In genomic region chr13:30466358-30466714, GRCh38 we compare ENCODE assay signal across 8 cellular contexts. TPM values are rescaled to one million over a fixed set of nuclear protein-coding genes. Genes with fewer than 3 reads are reported as not detected.
A peak's percentile ranks its signal among the peaks of the same experiment; 100 is the strongest.
DNase-seq lines count a peak whose midpoint lies in the region; ATAC-seq and TF ChIP-seq lines count a peak whose summit lies in the region.

No MANE protein-coding gene starts in this region.

- H3K9me3 ChIP-seq in duodenal mucosa (ENCODE audit: control insufficient read depth in 1 of 2, low read length in 2 of 2) = no peaks in the 10 kb centered on the region

- peaks cover 27% of the 10 kb centered on the region for H3K4me1 Mint-ChIP-seq in T-helper 1 cell treated with Interleukin-12 subunit alpha and Interleukin-12 subunit beta and Interleukin-4 antibody, amounts not matched to agents 30 μg/mL and 1 μg/mL, for 36 hours (ENCODE audit: low read depth)

- H3K27ac Mint-ChIP-seq in T-helper 1 cell treated with Interleukin-12 subunit alpha and Interleukin-12 subunit beta and Interleukin-4 antibody, amounts not matched to agents 30 μg/mL and 1 μg/mL, for 36 hours = peak overlapping the region; percentile 99

- H3K36me3 Mint-ChIP-seq in T-helper 1 cell treated with Interleukin-12 subunit alpha and Interleukin-12 subunit beta and Interleukin-4 antibody, amounts not matched to agents 30 μg/mL and 1 μg/mL, for 36 hours (ENCODE audit: low read depth) = peaks cover 28% of the 10 kb centered on the region

- H3K36me3 ChIP-seq in duodenal mucosa (ENCODE audit: control insufficient read depth in 1 of 2, insufficient read depth in 2 of 2, low read length in 2 of 2) = peaks cover 11 to 16% of the 10 kb centered on the region in 2 donors

- H3K27ac ChIP-seq in duodenal mucosa (ENCODE audit: low read depth, low read length) = no peak overlapping the region

- H3K9ac ChIP-seq in duodenal mucosa (ENCODE audit: low read depth in 1 of 2, low read length in 2 of 2) = peak overlapping the region in 1 of 2 donors; percentile 9

- no peak for ATAC-seq in HG02642 (IDR thresholded peaks at IDR 0.05; ENCODE audit: poor library complexity, unreplicated experiment)

- no peaks in the 10 kb centered on the region for H3K27me3 ChIP-seq in duodenal mucosa (ENCODE audit: control insufficient read depth in 1 of 2, insufficient read depth in 2 of 2, low read length in 2 of 2)

- no peak for DNase-seq in T-helper 1 cell
- peak; percentile 58 for DNase-seq in NCI-H69 (lab: John Stamatoyannopoulos, UW)
- no peak for DNase-seq in retinal pigment epithelial cell (ENCODE audit: low read depth)
- no peak for DNase-seq in COLO829 (ENCODE audit: low spot score)
- DNase-seq in H4 (ENCODE audit: low spot score) = no peak

- no peak for TF ChIP-seq CTCF in retinal pigment epithelial cell (conservative IDR thresholded peaks at IDR 0.05; ENCODE audit: low read depth, low read length)

- H3K9me3 Mint-ChIP-seq in T-helper 1 cell treated with Interleukin-12 subunit alpha and Interleukin-12 subunit beta and Interleukin-4 antibody, amounts not matched to agents 30 μg/mL and 1 μg/mL, for 36 hours = no peaks in the 10 kb centered on the region

- H3K4me3 Mint-ChIP-seq in T-helper 1 cell treated with Interleukin-12 subunit alpha and Interleukin-12 subunit beta and Interleukin-4 antibody, amounts not matched to agents 30 μg/mL and 1 μg/mL, for 36 hours = peak overlapping the region; percentile 92

- H3K4me1 ChIP-seq in duodenal mucosa (ENCODE audit: control insufficient read depth in 1 of 2, insufficient read depth in 2 of 2, low read length in 2 of 2) = peaks cover 26 to 32% of the 10 kb centered on the region in 2 donors

- H3K4me3 ChIP-seq in duodenal mucosa (ENCODE audit: low read depth in 1 of 2, low read length in 2 of 2) (peak overlapping the region; percentile 26 to 49), retinal pigment epithelial cell (ENCODE audit: low read length) (peak overlapping the region; percentile 47)

- H3K27me3 Mint-ChIP-seq in T-helper 1 cell treated with Interleukin-12 subunit alpha and Interleukin-12 subunit beta and Interleukin-4 antibody, amounts not matched to agents 30 μg/mL and 1 μg/mL, for 36 hours (ENCODE audit: low read depth) = peaks cover 3% of the 10 kb centered on the region

RNA-seq across cellular contexts. Expression of gene HMGB1, which starts 0.6 kb away (rescaled TPM):
- total RNA-seq in H4 (2014; rRNA removed; shearing (Covaris generic)) = 764 and 846 TPM in 2 replicates

RNA-seq across cellular contexts. Expression of gene UBE2L5, which starts 44.0 kb away (rescaled TPM):
- total RNA-seq in H4 (2014; rRNA removed; shearing (Covaris generic)) = not detected in 2 replicates
